In genomic region chr17:7846063-7846735, GRCh38 we compare ENCODE assay signal across 13 cellular contexts. TPM values are rescaled to one million over a fixed set of nuclear protein-coding genes. Genes with fewer than 3 reads are reported as not detected.
A peak's percentile ranks its signal among the peaks of the same experiment; 100 is the strongest.
DNase-seq lines count a peak whose midpoint lies in the region; ATAC-seq and TF ChIP-seq lines count a peak whose summit lies in the region.
"Had no signal": no experiment of that assay in that cellular context is flagged by ENCODE, and none has a peak within 500 bp of the region (broad histone marks: within the 10 kb centered on the region; RNA-seq: fewer than 3 reads in every experiment).

No MANE protein-coding gene starts in this region.

- ATAC-seq in T-cell (replicated peaks in 1 of 4) (no peak), HG02623 (IDR thresholded peaks at IDR 0.05; ENCODE audit: unreplicated experiment) (no peak), HG03045 (IDR thresholded peaks at IDR 0.05; ENCODE audit: unreplicated experiment) (no peak)

- DNase-seq in activated T-cell treated with anti-CD3 and anti-CD28 coated beads, Interleukin-2, amount 50 U/mL, for 1 hour: peak; percentile 48
- DNase-seq in activated T-cell treated with anti-CD3 and anti-CD28 coated beads for 4 hours (no peak), T-cell (peak in 2 of 34 experiments; percentile 8 to 10), progenitor cell of endocrine pancreas (ENCODE audit: low spot score, unreplicated experiment) (no peak), epidermal melanocyte (ENCODE audit: insufficient read length, low spot score) (no peak)
- DNase-seq: amniotic stem cell, cortex of kidney, DMS79, NCI-H1105 had no signal

- TF ChIP-seq CTCF in progenitor cell of endocrine pancreas (IDR thresholded peaks at IDR 0.05; ENCODE audit: unreplicated experiment): no peak

- H3K27ac Mint-ChIP-seq in T-cell (peak overlapping the region; percentile 46 to 48), progenitor cell of endocrine pancreas (peak overlapping the region; percentile 52)
- H3K27ac Mint-ChIP-seq in dendritic cell treated with granulocyte-macrophage colony-stimulating factor and Interleukin-4, amounts not matched to agents 40 ng/mL and 50 ng/mL, for 4 days: peak overlapping the region; percentile 98

- H3K4me1 Mint-ChIP-seq in T-cell (peaks cover 30 to 46% (median 41%) of the 10 kb centered on the region in 3 donors), progenitor cell of endocrine pancreas (ENCODE audit: low read depth) (peaks cover 21% of the 10 kb centered on the region)
- H3K4me1 Mint-ChIP-seq in dendritic cell treated with granulocyte-macrophage colony-stimulating factor and Interleukin-4, amounts not matched to agents 40 ng/mL and 50 ng/mL, for 4 days (ENCODE audit: low read depth): peaks cover 65% of the 10 kb centered on the region

- H3K36me3 Mint-ChIP-seq in T-cell (peaks cover 5% of the 10 kb centered on the region), progenitor cell of endocrine pancreas (ENCODE audit: insufficient read depth) (peaks cover 14% of the 10 kb centered on the region)
- H3K36me3 Mint-ChIP-seq in dendritic cell treated with granulocyte-macrophage colony-stimulating factor and Interleukin-4, amounts not matched to agents 40 ng/mL and 50 ng/mL, for 4 days (ENCODE audit: low read depth): peaks cover 33% of the 10 kb centered on the region

- H3K4me3 Mint-ChIP-seq in T-cell: peak overlapping the region; percentile 31 to 100 (median 39)
- H3K4me3 Mint-ChIP-seq in dendritic cell treated with granulocyte-macrophage colony-stimulating factor and Interleukin-4, amounts not matched to agents 40 ng/mL and 50 ng/mL, for 4 days: peak overlapping the region; percentile 93
- no peak overlapping the region for H3K4me3 Mint-ChIP-seq in progenitor cell of endocrine pancreas (ENCODE audit: low read depth)

- POLR2A ChIA-PET in T-cell (lab: Charles Lee): interaction anchor here (0.6 to 1.6 kb wide), 2 partner anchors 11 to 12 kb away, joined by 3 to 9 read pairs; partner anchors contain the start of genes KDM6B (in 1 of the 2) and NAA38 (in 1 of the 2)

- intact Hi-C loops in dendritic cell treated with granulocyte-macrophage colony-stimulating factor and Interleukin-4, amounts not matched to agents 40 ng/mL and 50 ng/mL, for 4 days (cut with micrococcal nuclease): loop anchor here (10.0 kb wide), 1 partner anchor 309 kb away; the partner anchor contains the start of gene PER1

- CTCF ChIA-PET in T-cell (lab: Charles Lee): interaction anchor here in 1 of 2 donors (1.6 to 1.7 kb wide), 2 partner anchors 11 to 15 kb away, joined by 3 to 9 read pairs; partner anchors contain the start of gene NAA38

- H3K27me3 Mint-ChIP-seq in T-cell (no peaks in the 10 kb centered on the region), progenitor cell of endocrine pancreas (no peaks in the 10 kb centered on the region)
- H3K27me3 Mint-ChIP-seq in dendritic cell treated with granulocyte-macrophage colony-stimulating factor and Interleukin-4, amounts not matched to agents 40 ng/mL and 50 ng/mL, for 4 days: no peaks in the 10 kb centered on the region
- H3K27me3 Mint-ChIP-seq: type B pancreatic cell had no signal

- H3K9me3 Mint-ChIP-seq in T-cell (no peaks in the 10 kb centered on the region), progenitor cell of endocrine pancreas (ENCODE audit: low read depth) (no peaks in the 10 kb centered on the region)
- H3K9me3 Mint-ChIP-seq in dendritic cell treated with granulocyte-macrophage colony-stimulating factor and Interleukin-4, amounts not matched to agents 40 ng/mL and 50 ng/mL, for 4 days: no peaks in the 10 kb centered on the region
- H3K9me3 Mint-ChIP-seq: type B pancreatic cell had no signal

RNA-seq across cellular contexts. Expression of gene TMEM88, which starts 8.7 kb away (rescaled TPM):
- total RNA-seq in T-cell (10 to 100 TPM in 2 of 5 donors, 1 to 10 TPM in 3; 5.8 to 27.1 (median 8.4) TPM), progenitor cell of endocrine pancreas (11.3 and 15.8 TPM in 2 replicates)

RNA-seq across cellular contexts. Expression of gene NAA38, which starts 11.2 kb away (rescaled TPM):
- total RNA-seq in T-cell (10 to 100 TPM; 15.8 to 40.6 (median 33.6) TPM), progenitor cell of endocrine pancreas (63.4 and 70.0 TPM in 2 replicates)

RNA-seq across cellular contexts. Expression of gene CYB5D1, which starts 11.6 kb away (rescaled TPM):
- 10 to 100 TPM in 2 of 5 donors, 1 to 10 TPM in 3; 5.5 to 12.4 (median 8.4) TPM for total RNA-seq in T-cell
- 16.3 and 18.2 TPM in 2 replicates for total RNA-seq in progenitor cell of endocrine pancreas

RNA-seq across cellular contexts. Expression of gene KDM6B, which starts 12.2 kb away (rescaled TPM):
- total RNA-seq in T-cell: 100 to 1,000 TPM in 3 of 5 donors, 10 to 100 TPM in 2; 87.3 to 180 (median 108) TPM
- 110 and 117 TPM in 2 replicates for total RNA-seq in progenitor cell of endocrine pancreas

RNA-seq across cellular contexts. Expression of gene CHD3, which starts 42.4 kb away (rescaled TPM):
- total RNA-seq in T-cell (100 to 1,000 TPM; 250 to 331 (median 274) TPM), progenitor cell of endocrine pancreas (112 and 119 TPM in 2 replicates)

Comparison
In these comparisons a context has a peak if more than half of its experiments do, and no peak if none do; other contexts are left out.
1. H3K27ac Mint-ChIP-seq: peak in every context shown above with its lines; median percentile 98 in dendritic cell treated with granulocyte-macrophage colony-stimulating factor and Interleukin-4, amounts not matched to agents 40 ng/mL and 50 ng/mL, for 4 days; 52 in progenitor cell of endocrine pancreas; 47 in T-cell.